Comparison of ENCODE assay signal across 9 cellular contexts in genomic region chr7:116310131-116310530, GRCh38.
"Had no signal": no experiment of that assay in that cellular context is flagged by ENCODE, and none has a peak within 500 bp of the region (broad histone marks: within the 10 kb centered on the region; RNA-seq: fewer than 3 reads in every experiment).

No MANE protein-coding gene starts in this region.

- H3K27ac ChIP-seq: GM23248, HL-60 had no signal

- H3K27ac Mint-ChIP-seq: HFFc6 had no signal

- H3K9me3 Mint-ChIP-seq: HFFc6 had no signal

- H3K4me1 ChIP-seq: HAP-1 had no signal

- H3K4me3 ChIP-seq: GM23248, HAP-1, K562 had no signal

- H2AFZ ChIP-seq: GM23248 had no signal

- H3K9ac ChIP-seq: GM23248 had no signal

- H3K36me3 ChIP-seq: HAP-1 had no signal

- DNase-seq: GM23248, GOT3, H7, HFFc6 had no signal

- H3K4me3 Mint-ChIP-seq: HFFc6 had no signal

- H3K9me3 ChIP-seq: HAP-1 had no signal

- ATAC-seq: HCT116, HepG2, K562 had no signal
